Comparison of ENCODE assay signal across 8 cellular contexts in genomic region chr9:133031496-133031911, GRCh38. TPM values are rescaled to one million over a fixed set of nuclear protein-coding genes. Genes with fewer than 3 reads are reported as not detected.
DNase-seq lines count a peak whose midpoint lies in the region; ATAC-seq, FAIRE-seq and TF ChIP-seq lines count a peak whose summit lies in the region.

No MANE protein-coding gene starts in this region.

- H3K4me3 ChIP-seq in kidney (ENCODE audit: low read length in 2 of 2) = peak overlapping the region; percentile 85 to 99
- H3K4me3 ChIP-seq in thoracic aorta = peak overlapping the region; percentile 99

- no peak for ATAC-seq in activated T-cell treated with anti-CD3 and anti-CD28 coated beads, Interleukin-2, amount 50 U/mL, for 72 hours (replicated peaks in 1 of 2)
- ATAC-seq in thoracic aorta (ENCODE audit: insufficient number of reproducible peaks, low FRiP score, low read depth) (no peak), HG02981 (IDR thresholded peaks at IDR 0.05; ENCODE audit: unreplicated experiment) (no peak)

- H3K36me3 Mint-ChIP-seq in activated T-cell treated with anti-CD3 and anti-CD28 coated beads, Interleukin-2, amount 50 U/mL, for 72 hours (ENCODE audit: insufficient read depth in 2 of 2) = peaks cover 5 to 10% of the 10 kb centered on the region in 2 donors

- no peaks in the 10 kb centered on the region for H3K9me3 Mint-ChIP-seq in activated T-cell treated with anti-CD3 and anti-CD28 coated beads, Interleukin-2, amount 50 U/mL, for 72 hours

- no peak for FAIRE-seq in kidney (lab: Jason Lieb, UNC)

- H3K4me1 ChIP-seq in kidney (ENCODE audit: control insufficient read depth in 1 of 2, insufficient read depth in 1 of 2, low read depth in 1 of 2, low read length in 2 of 2) (peaks cover 9 to 17% of the 10 kb centered on the region in 2 donors), thoracic aorta (ENCODE audit: control insufficient read depth in 1 of 2, low read depth in 2 of 2) (peaks cover 15 to 29% of the 10 kb centered on the region in 2 donors)

- TF ChIP-seq CTCF in kidney (IDR thresholded peaks at IDR 0.05; ENCODE audit: borderline replicate concordance, extremely low read depth, insufficient read depth) (no peak), thoracic aorta (IDR thresholded peaks at IDR 0.05) (no peak)

- intact Hi-C loops in kidney (cut with DNase I) = no loop called here

- no peaks in the 10 kb centered on the region for H3K9me3 ChIP-seq in kidney (ENCODE audit: control insufficient read depth in 1 of 2, low read length in 2 of 2)
- H3K9me3 ChIP-seq in thoracic aorta = no peaks in the 10 kb centered on the region

- DNase-seq in activated T-cell treated with anti-CD3 and anti-CD28 coated beads for 48 hours (ENCODE audit: low read depth) = peak; percentile 20
- DNase-seq in activated T-cell treated with anti-CD3 and anti-CD28 coated beads, Interleukin-2, amount 50 U/mL, for 1 hour = no peak
- DNase-seq in activated T-cell treated with anti-CD3 and anti-CD28 coated beads, Interleukin-2, amount 50 U/mL, for 72 hours = peak; percentile 16 to 35
- peak; percentile 37 for DNase-seq in kidney
- DNase-seq in thoracic aorta (ENCODE audit: low spot score) = no peak
- no peak for DNase-seq in dedifferentiated amniotic fluid mesenchymal stem cell (ENCODE audit: extremely low spot score)
- DNase-seq in OCI-M2 (lab: John Stamatoyannopoulos, UW; ENCODE audit: unreplicated experiment) = no peak

- no peaks in the 10 kb centered on the region for H3K27me3 ChIP-seq in thoracic aorta (replicated peaks; ENCODE audit: insufficient read depth)

- H3K4me1 Mint-ChIP-seq in activated T-cell treated with anti-CD3 and anti-CD28 coated beads, Interleukin-2, amount 50 U/mL, for 72 hours (ENCODE audit: low read depth) = peaks cover 29% of the 10 kb centered on the region

- H3K4me3 Mint-ChIP-seq in activated T-cell treated with anti-CD3 and anti-CD28 coated beads, Interleukin-2, amount 50 U/mL, for 72 hours = peak overlapping the region; percentile 85 to 98

- peak overlapping the region; percentile 34 to 98 for H3K9ac ChIP-seq in kidney (ENCODE audit: low read length in 2 of 2)

- H3K27me3 Mint-ChIP-seq in activated T-cell treated with anti-CD3 and anti-CD28 coated beads, Interleukin-2, amount 50 U/mL, for 72 hours (ENCODE audit: low read depth) = no peaks in the 10 kb centered on the region

- H3K27ac ChIP-seq in kidney (ENCODE audit: low read depth in 2 of 2, low read length in 2 of 2) (no peak overlapping the region), thoracic aorta (no peak overlapping the region)

- H3K27ac Mint-ChIP-seq in activated T-cell treated with anti-CD3 and anti-CD28 coated beads, Interleukin-2, amount 50 U/mL, for 72 hours = peak overlapping the region; percentile 15

- H3K36me3 ChIP-seq in kidney (ENCODE audit: control insufficient read depth in 1 of 2, insufficient read depth in 2 of 2, low read length in 2 of 2) = no peaks in the 10 kb centered on the region
- no peaks in the 10 kb centered on the region for H3K36me3 ChIP-seq in thoracic aorta

RNA-seq across cellular contexts. Expression of gene GTF3C5, which starts 0.7 kb away (rescaled TPM):
- 100 to 1,000 TPM in 1 of 2 donors, 10 to 100 TPM in 1; 79.5 to 101 TPM for total RNA-seq in activated T-cell treated with anti-CD3 and anti-CD28 coated beads, Interleukin-2, amount 50 U/mL, for 72 hours
- total RNA-seq in kidney (47.7 TPM), thoracic aorta (10 to 100 TPM; 40.6 to 54.3 TPM)
- polyA plus RNA-seq in kidney (ENCODE audit: insufficient read depth, low read depth, low replicate concordance) = 38.0 TPM

RNA-seq across cellular contexts. Expression of gene CEL, which starts 30.3 kb away (rescaled TPM):
- 1 to 10 TPM; 1.6 to 3.6 TPM for total RNA-seq in activated T-cell treated with anti-CD3 and anti-CD28 coated beads, Interleukin-2, amount 50 U/mL, for 72 hours
- total RNA-seq in kidney (1.0 TPM), thoracic aorta (1 to 10 TPM in 1 of 2 donors, under 1 TPM in 1; 0.78 to 5.3 TPM)
- 16.7 TPM for polyA plus RNA-seq in kidney (ENCODE audit: insufficient read depth, low read depth, low replicate concordance)

RNA-seq across cellular contexts. Expression of gene GFI1B, which starts 53.0 kb away (rescaled TPM):
- under 1 TPM in 1 of 2 donors, not detected in 1; 0.12 TPM for total RNA-seq in activated T-cell treated with anti-CD3 and anti-CD28 coated beads, Interleukin-2, amount 50 U/mL, for 72 hours
- total RNA-seq in kidney (0.28 TPM), thoracic aorta (not detected)
- polyA plus RNA-seq in kidney (ENCODE audit: insufficient read depth, low read depth, low replicate concordance) = not detected

Comparison
In these comparisons a context has a peak if more than half of its experiments do, and no peak if none do; other contexts are left out.
1. DNase-seq: peak in activated T-cell treated with anti-CD3 and anti-CD28 coated beads for 48 hours (single experiment), activated T-cell treated with anti-CD3 and anti-CD28 coated beads, Interleukin-2, amount 50 U/mL, for 72 hours (2 of 2) and kidney (single experiment); none in activated T-cell treated with anti-CD3 and anti-CD28 coated beads, Interleukin-2, amount 50 U/mL, for 1 hour (single experiment), thoracic aorta (single experiment), dedifferentiated amniotic fluid mesenchymal stem cell (single experiment) and OCI-M2 (single experiment).